ENCODE assay signal across 9 cellular contexts in genomic region chr16:30113031-30113710, GRCh38. TPM values are rescaled to one million over a fixed set of nuclear protein-coding genes. Genes with fewer than 3 reads are reported as not detected.
DNase-seq lines count a peak whose midpoint lies in the region; ATAC-seq and TF ChIP-seq lines count a peak whose summit lies in the region.
"Had no signal": no experiment of that assay in that cellular context is flagged by ENCODE, and none has a peak within 500 bp of the region (broad histone marks: within the 10 kb centered on the region; RNA-seq: fewer than 3 reads in every experiment).

TSS of gene GDPD3 (minus strand) at chr16:30113537. CDS start at chr16:30113478, 59 bp downstream.

- in situ Hi-C loops in KBM-7 (cut with MboI; ENCODE audit: low pct_unique_long_range_greater_than_20kb, low sequenced_read_pairs): no loop called here

- H3K79me2 ChIP-seq in neural progenitor cell (ENCODE audit: low read depth): no peaks in the 10 kb centered on the region

- H3K4me3 ChIP-seq in CD4-positive, CD25-positive, alpha-beta regulatory T cell (ENCODE audit: low read depth, low read length): no peak within 1 kb of the TSS
- H3K4me3 ChIP-seq in duodenal mucosa (ENCODE audit: low read depth in 1 of 2, low read length in 2 of 2) (no peak within 1 kb of the TSS), neural progenitor cell (no peak within 1 kb of the TSS)
- H3K4me3 ChIP-seq: ovary had no signal

- no peaks in the 10 kb centered on the region for H3K27me3 ChIP-seq in CD4-positive, CD25-positive, alpha-beta regulatory T cell (ENCODE audit: control insufficient read depth, insufficient read depth, low read length)
- H3K27me3 ChIP-seq in duodenal mucosa (ENCODE audit: control insufficient read depth in 1 of 2, insufficient read depth in 2 of 2, low read length in 2 of 2) (no peaks in the 10 kb centered on the region), neural progenitor cell (no peaks in the 10 kb centered on the region)
- H3K27me3 ChIP-seq: ovary had no signal

- intact Hi-C loops in posterior vena cava (cut with DNase I): no loop called here

- peak within 1 kb of the TSS; percentile 29 to 54 for H3K9ac ChIP-seq in duodenal mucosa (ENCODE audit: low read depth in 1 of 2, low read length in 2 of 2)
- H3K9ac ChIP-seq in neural progenitor cell: no peak within 1 kb of the TSS

- H3K4me1 ChIP-seq in CD4-positive, CD25-positive, alpha-beta regulatory T cell (ENCODE audit: control insufficient read depth, insufficient read depth, low read length, poor library complexity, severe bottlenecking): peaks cover 25% of the 10 kb centered on the region
- H3K4me1 ChIP-seq in duodenal mucosa (ENCODE audit: control insufficient read depth in 1 of 2, insufficient read depth in 2 of 2, low read length in 2 of 2) (peaks cover 38 to 50% of the 10 kb centered on the region in 2 donors), neural progenitor cell (no peaks in the 10 kb centered on the region)

- H3K27ac Mint-ChIP-seq in CD4-positive, CD25-positive, alpha-beta regulatory T cell: peak within 1 kb of the TSS; percentile 52 to 83 (median 73)
- no peak within 1 kb of the TSS for H3K27ac Mint-ChIP-seq in neural progenitor cell

- no peak for DNase-seq in CD4-positive, CD25-positive, alpha-beta regulatory T cell
- DNase-seq in LHCN-M2 (ENCODE audit: low read depth) (peak; percentile 35), neural progenitor cell (ENCODE audit: low spot score) (peak; percentile 39), SKM-1 (lab: John Stamatoyannopoulos, UW; ENCODE audit: unreplicated experiment) (no peak), KBM-7 (no peak), posterior vena cava (ENCODE audit: low spot score) (no peak)

- peaks cover 42% of the 10 kb centered on the region for H3F3A ChIP-seq in neural progenitor cell (ENCODE audit: low read depth)

- H3K4me3 Mint-ChIP-seq in CD4-positive, CD25-positive, alpha-beta regulatory T cell: no peak within 1 kb of the TSS
- peak within 1 kb of the TSS; percentile 41 for H3K4me3 Mint-ChIP-seq in neural progenitor cell

- no peaks in the 10 kb centered on the region for H3K9me3 ChIP-seq in CD4-positive, CD25-positive, alpha-beta regulatory T cell (ENCODE audit: control insufficient read depth in 2 of 2, low read length in 2 of 2)
- H3K9me3 ChIP-seq in duodenal mucosa (ENCODE audit: control insufficient read depth in 1 of 2, low read length in 2 of 2) (no peaks in the 10 kb centered on the region), neural progenitor cell (ENCODE audit: low read depth) (no peaks in the 10 kb centered on the region)
- H3K9me3 ChIP-seq: ovary had no signal

- no peak within 1 kb of the TSS for H2AFZ ChIP-seq in neural progenitor cell (replicated peaks)

- peaks cover 23% of the 10 kb centered on the region for H3K36me3 ChIP-seq in CD4-positive, CD25-positive, alpha-beta regulatory T cell (ENCODE audit: control insufficient read depth, insufficient read depth, low read length)
- H3K36me3 ChIP-seq in duodenal mucosa (ENCODE audit: control insufficient read depth in 1 of 2, insufficient read depth in 2 of 2, low read length in 2 of 2) (peaks cover 24 to 45% of the 10 kb centered on the region in 2 donors), neural progenitor cell (no peaks in the 10 kb centered on the region)
- H3K36me3 ChIP-seq: ovary had no signal

- no peaks in the 10 kb centered on the region for H3K9me3 Mint-ChIP-seq in CD4-positive, CD25-positive, alpha-beta regulatory T cell
- H3K9me3 Mint-ChIP-seq in neural progenitor cell: no peaks in the 10 kb centered on the region

- H3K27ac ChIP-seq in CD4-positive, CD25-positive, alpha-beta regulatory T cell (ENCODE audit: insufficient read depth, low read length, poor library complexity, severe bottlenecking): peak within 1 kb of the TSS; percentile 41
- peak within 1 kb of the TSS; percentile 3 for H3K27ac ChIP-seq in duodenal mucosa (ENCODE audit: low read depth, low read length)
- H3K27ac ChIP-seq in neural progenitor cell: peak within 1 kb of the TSS; percentile 65
- H3K27ac ChIP-seq: ovary had no signal

- H3K4me2 ChIP-seq in neural progenitor cell: no peak within 1 kb of the TSS

- no peak for ATAC-seq in CD4-positive, CD25-positive, alpha-beta regulatory T cell (ENCODE audit: low read depth in 2 of 2)
- ATAC-seq in HG02852 (IDR thresholded peaks at IDR 0.05; ENCODE audit: unreplicated experiment): no peak

- no peaks in the 10 kb centered on the region for H3K27me3 Mint-ChIP-seq in CD4-positive, CD25-positive, alpha-beta regulatory T cell
- H3K27me3 Mint-ChIP-seq in neural progenitor cell (ENCODE audit: insufficient read depth, low read depth): peaks cover 6% of the 10 kb centered on the region

- peaks cover 0 to 34% (median 10%) of the 10 kb centered on the region in 4 donors for H3K4me1 Mint-ChIP-seq in CD4-positive, CD25-positive, alpha-beta regulatory T cell
- peaks cover 5% of the 10 kb centered on the region for H3K4me1 Mint-ChIP-seq in neural progenitor cell

- peaks cover 39% of the 10 kb centered on the region for H4K20me1 ChIP-seq in neural progenitor cell (ENCODE audit: low read depth)

- peaks cover 15% of the 10 kb centered on the region for H3K36me3 Mint-ChIP-seq in CD4-positive, CD25-positive, alpha-beta regulatory T cell
- peaks cover 4% of the 10 kb centered on the region for H3K36me3 Mint-ChIP-seq in neural progenitor cell

- TF ChIP-seq CTCF in neural progenitor cell (IDR thresholded peaks at IDR 0.05): no peak

RNA-seq across cellular contexts. Expression of gene GDPD3, which starts in this region (rescaled TPM):
- 26.7 TPM for total RNA-seq in CD4-positive, CD25-positive, alpha-beta regulatory T cell
- under 1 TPM in 2 of 4 donors, not detected in 2; 0.13 to 0.28 TPM for polyA plus RNA-seq in CD4-positive, CD25-positive, alpha-beta regulatory T cell
- total RNA-seq in LHCN-M2 (2014; rRNA removed): 0.83 and 1.0 TPM in 2 replicates
- polyA plus RNA-seq in LHCN-M2 (2012): 0.72 TPM
- 0.12 and 0.13 TPM in 2 replicates for total RNA-seq in neural progenitor cell (ENCODE audit: low replicate concordance)
- total RNA-seq in posterior vena cava: 1 to 10 TPM; 3.7 to 4.0 TPM

Comparison
In these comparisons a context has a peak if more than half of its experiments do, and no peak if none do; other contexts are left out.
1. Peak in DNase-seq and H3K27ac ChIP-seq in neural progenitor cell; RNA of the gene not detected or under 1 TPM.
2. H3K27ac ChIP-seq: peak in every context shown above with its lines; median percentile 65 in neural progenitor cell; 41 in CD4-positive, CD25-positive, alpha-beta regulatory T cell; 3 in duodenal mucosa.